ENCODE assay signal across 38 cellular contexts in the genomic region with DNA sequence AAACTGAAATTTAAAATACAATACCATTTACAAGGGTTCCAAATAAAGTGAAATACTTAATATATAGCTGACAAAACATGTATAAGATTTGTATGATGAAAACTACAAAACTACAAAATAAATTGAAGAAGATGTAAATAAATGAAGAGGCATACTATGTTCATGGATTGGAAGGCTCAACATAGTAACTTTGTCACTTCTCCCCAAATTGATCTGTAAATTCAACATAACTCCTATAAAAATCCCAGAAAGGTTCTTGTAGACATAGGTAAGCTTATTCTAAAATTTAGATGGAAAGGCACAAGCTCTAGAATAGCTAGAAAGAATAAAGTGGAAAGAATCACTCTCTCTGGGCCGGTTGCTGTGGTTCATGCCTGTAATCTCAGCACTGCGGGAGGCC. TPM values are rescaled to one million over a fixed set of nuclear protein-coding genes. Genes with fewer than 3 reads are reported as not detected.
DNase-seq lines count a peak whose midpoint lies in the region; ATAC-seq, FAIRE-seq and TF ChIP-seq lines count a peak whose summit lies in the region.
"Had no signal": no experiment of that assay in that cellular context is flagged by ENCODE, and none has a peak within 500 bp of the region (broad histone marks: within the 10 kb centered on the region; RNA-seq: fewer than 3 reads in every experiment).

No MANE protein-coding gene starts in this region.

- H3K36me3 ChIP-seq in HepG2 (replicated peaks in 1 of 2; ENCODE audit: control insufficient read depth in 1 of 2, insufficient read depth in 2 of 2, low read length in 2 of 2) = peaks cover 35 to 81% of the 10 kb centered on the region in 2 experiments
- H3K36me3 ChIP-seq in right lobe of liver = peaks cover 0 to 90% (median 64%) of the 10 kb centered on the region in 4 donors
- H3K36me3 ChIP-seq in HEK293 (ENCODE audit: control insufficient read depth in 2 of 2, insufficient read depth in 1 of 2, low read length in 2 of 2) = peaks cover 22 to 97% of the 10 kb centered on the region in 2 experiments
- peaks cover 19% of the 10 kb centered on the region; the same call in 1 of the 2 replicates for H3K36me3 ChIP-seq in MM.1S (replicated peaks; ENCODE audit: insufficient read depth, low read length)
- peaks cover 48 to 100% (median 73%) of the 10 kb centered on the region in 4 donors for H3K36me3 ChIP-seq in sigmoid colon

- H2AFZ ChIP-seq in HepG2 (ENCODE audit: low read length) (no peak overlapping the region), MM.1S (ENCODE audit: low read length) (no peak overlapping the region)

- in situ Hi-C loops in HepG2 (cut with HindIII; ENCODE audit: extremely low pct_ligation_motif_present, low pct_unique_long_range_greater_than_20kb) = no loop called here

- H3K9ac ChIP-seq in HepG2 (ENCODE audit: insufficient read depth, low read depth, low read length) (no peak overlapping the region), MM.1S (ENCODE audit: low read length) (no peak overlapping the region)
- H3K9ac ChIP-seq: BLaER1; BLaER1 treated with 17β-estradiol and CSF1 and Interleukin-3, amounts not matched to agents 10 nM and 100 nM had no signal

- H3K4me3 ChIP-seq in HepG2 (replicated peaks in 1 of 3; ENCODE audit: insufficient read depth in 1 of 3, low read depth in 2 of 3, low read length in 3 of 3) = no peak overlapping the region
- no peak overlapping the region for H3K4me3 ChIP-seq in right lobe of liver
- no peak overlapping the region for H3K4me3 ChIP-seq in HEK293 (ENCODE audit: low read depth, low read length)
- H3K4me3 ChIP-seq in MM.1S (ENCODE audit: low read length) = no peak overlapping the region
- H3K4me3 ChIP-seq in sigmoid colon = no peak overlapping the region
- H3K4me3 ChIP-seq: A549; BLaER1; BLaER1 treated with 17β-estradiol and CSF1 and Interleukin-3, amounts not matched to agents 10 nM and 100 nM had no signal

- TSS peak; percentile 19 for BruUV-seq in HepG2 (replicated peaks; lab: Mats Ljungman, UMichigan)

- TF ChIP-seq CTCF in HepG2 (CRISPR knock-in tag; IDR thresholded peaks at IDR 0.05) (no peak), right lobe of liver (IDR thresholded peaks at IDR 0.05) (no peak), HEK293 (tag by site-specific recombination; IDR thresholded peaks at IDR 0.05) (no peak), MM.1S (IDR thresholded peaks at IDR 0.05; ENCODE audit: low read length) (no peak), sigmoid colon (IDR thresholded peaks at IDR 0.05) (no peak)

- H3K4me2 ChIP-seq in HepG2 (ENCODE audit: low read depth, low read length) (no peak overlapping the region), MM.1S (ENCODE audit: low read depth, low read length) (no peak overlapping the region)
- H3K4me2 ChIP-seq: A549; BLaER1; BLaER1 treated with 17β-estradiol and CSF1 and Interleukin-3, amounts not matched to agents 10 nM and 100 nM had no signal

- peaks cover 16% of the 10 kb centered on the region for H3K36me3 Mint-ChIP-seq in T-helper 17 cell (ENCODE audit: low read depth)
- peaks cover 79% of the 10 kb centered on the region for H3K36me3 Mint-ChIP-seq in activated CD8-positive, alpha-beta T cell treated with anti-CD3 and anti-CD28 coated beads, Interleukin-2, amount 10 ng/mL, durations not matched to agents 7 days and 5 days (ENCODE audit: low read depth)

- H4K20me1 ChIP-seq in HepG2 (ENCODE audit: insufficient read depth, low read length) (no peaks in the 10 kb centered on the region), MM.1S (ENCODE audit: insufficient read depth, low read length) (no peaks in the 10 kb centered on the region)

- no peak for TF ChIP-seq RAD21 in HepG2 (CRISPR knock-in tag; IDR thresholded peaks at IDR 0.05)

- no peaks in the 10 kb centered on the region for H3K27me3 Mint-ChIP-seq in T-helper 17 cell
- no peaks in the 10 kb centered on the region for H3K27me3 Mint-ChIP-seq in activated CD8-positive, alpha-beta T cell treated with anti-CD3 and anti-CD28 coated beads, Interleukin-2, amount 10 ng/mL, durations not matched to agents 7 days and 5 days (ENCODE audit: low read depth)
- H3K27me3 Mint-ChIP-seq: B cell; CD4-positive, alpha-beta memory T cell; CD4-positive, alpha-beta T cell; CD8-positive, alpha-beta memory T cell had no signal

- intact Hi-C loops in HepG2 (cut with micrococcal nuclease; ENCODE audit: unreplicated experiment) (no loop called here), right lobe of liver (cut with DNase I) (no loop called here), sigmoid colon (cut with DNase I) (no loop called here)

- ATAC-seq in HepG2 (no peak), right lobe of liver (no peak), T-helper 17 cell (no peak)
- ATAC-seq in activated CD8-positive, alpha-beta T cell treated with anti-CD3 and anti-CD28 coated beads, Interleukin-2, amount 10 ng/mL, durations not matched to agents 7 days and 5 days = no peak
- ATAC-seq: A549; CD8-positive, alpha-beta T cell had no signal

- no peak for FAIRE-seq in HepG2 (lab: Jason Lieb, UNC)
- peak; percentile 14 for FAIRE-seq in colon (lab: Jason Lieb, UNC)
- FAIRE-seq: A204.1, A549, D721Med had no signal

- no peaks in the 10 kb centered on the region for H3K9me2 ChIP-seq in MM.1S (replicated peaks; ENCODE audit: insufficient read depth, low read length)

- H3K9me3 ChIP-seq in HepG2 (ENCODE audit: low read length) (no peaks in the 10 kb centered on the region), right lobe of liver (no peaks in the 10 kb centered on the region), HEK293 (ENCODE audit: control insufficient read depth, insufficient read depth, low read depth, low read length) (no peaks in the 10 kb centered on the region), T-helper 17 cell (ENCODE audit: control insufficient read depth, low read length, poor library complexity, severe bottlenecking) (no peaks in the 10 kb centered on the region), MM.1S (replicated peaks; ENCODE audit: insufficient read depth, low read length) (no peaks in the 10 kb centered on the region), sigmoid colon (no peaks in the 10 kb centered on the region)
- H3K9me3 ChIP-seq: BE2C had no signal

- H3K4me3 Mint-ChIP-seq in T-helper 17 cell = no peak overlapping the region
- H3K4me3 Mint-ChIP-seq in activated CD8-positive, alpha-beta T cell treated with anti-CD3 and anti-CD28 coated beads, Interleukin-2, amount 10 ng/mL, durations not matched to agents 7 days and 5 days = no peak overlapping the region
- H3K4me3 Mint-ChIP-seq: B cell; CD14-positive monocyte; CD4-positive, alpha-beta memory T cell; CD4-positive, alpha-beta T cell; CD4-positive, CD25-positive, alpha-beta regulatory T cell; CD8-positive, alpha-beta memory T cell; CD8-positive, alpha-beta T cell had no signal

- DNase-seq in HepG2 (ENCODE audit: low spot score) (no peak), right lobe of liver (no peak), T-helper 17 cell (no peak), MM.1S (no peak), sigmoid colon (no peak)
- DNase-seq in activated CD8-positive, alpha-beta T cell treated with anti-CD3 and anti-CD28 coated beads, Interleukin-2, amount 10 ng/mL, durations not matched to agents 7 days and 5 days = no peak
- DNase-seq: 8988T; ACHN; AML-193; BE2C; C1 segment of cervical spinal cord; Caco-2; Calu3; CD4-positive, alpha-beta memory T cell; CD4-positive, alpha-beta T cell; CD4-positive, CD25-positive, alpha-beta regulatory T cell; CD8-positive, alpha-beta memory T cell; CD8-positive, alpha-beta T cell; COR-L47; DMS 273 treated with DMSO at 0.1 percent for 48 hours; DMS153; DMS53; DMS79; DMS79 treated with DMSO at 0.1 percent for 48 hours; DND-41; EL had no signal

- CTCF ChIA-PET in HepG2 (lab: Yijun Ruan, JAX; ENCODE audit: low intra/inter-chr PET ratio, low total read pairs) (no interaction called here), HEK293 (lab: Yijun Ruan, JAX) (interaction anchor here (0.8 to 3.9 kb wide), 3 partner anchors 19 to 141 kb away, joined by 4 to 17 read pairs (median 13); no protein-coding TSS in a partner anchor)
- CTCF ChIA-PET in activated CD8-positive, alpha-beta T cell treated with anti-CD3 and anti-CD28 coated beads, Interleukin-2, amount 10 ng/mL, durations not matched to agents 7 days and 5 days (lab: Charles Lee) = interaction anchor here (1.7 to 5.2 kb wide), 2 partner anchors 23 to 141 kb away, joined by 4 to 27 read pairs; no protein-coding TSS in a partner anchor

- H3K4me1 Mint-ChIP-seq in T-helper 17 cell = peaks cover 2% of the 10 kb centered on the region
- no peaks in the 10 kb centered on the region for H3K4me1 Mint-ChIP-seq in activated CD8-positive, alpha-beta T cell treated with anti-CD3 and anti-CD28 coated beads, Interleukin-2, amount 10 ng/mL, durations not matched to agents 7 days and 5 days (ENCODE audit: low read depth)
- H3K4me1 Mint-ChIP-seq: B cell; CD14-positive monocyte; CD4-positive, alpha-beta memory T cell; CD8-positive, alpha-beta memory T cell had no signal

- H3K27ac ChIP-seq in HepG2 (ENCODE audit: extremely low read length, insufficient read depth, low read length) (no peak overlapping the region), right lobe of liver (no peak overlapping the region), HEK293 (ENCODE audit: extremely low read depth, low read depth, low read length) (no peak overlapping the region), MM.1S (ENCODE audit: low read length) (no peak overlapping the region), sigmoid colon (no peak overlapping the region)
- H3K27ac ChIP-seq: 22Rv1; A549; BLaER1; BLaER1 treated with 17β-estradiol and CSF1 and Interleukin-3, amounts not matched to agents 10 nM and 100 nM; C4-2B had no signal

- no peaks in the 10 kb centered on the region for H3F3A ChIP-seq in MM.1S (ENCODE audit: insufficient read depth, low read length)

- H3K27me3 ChIP-seq in HepG2 (ENCODE audit: control insufficient read depth in 1 of 2, insufficient read depth in 2 of 2, low read length in 2 of 2) (no peaks in the 10 kb centered on the region), right lobe of liver (no peaks in the 10 kb centered on the region), MM.1S (replicated peaks; ENCODE audit: insufficient read depth, low read length) (no peaks in the 10 kb centered on the region), sigmoid colon (no peaks in the 10 kb centered on the region)
- H3K27me3 ChIP-seq: BE2C; BLaER1; BLaER1 treated with 17β-estradiol and CSF1 and Interleukin-3, amounts not matched to agents 10 nM and 100 nM had no signal

- TF ChIP-seq POLR2A in HepG2 (IDR thresholded peaks at IDR 0.05; ENCODE audit: insufficient read depth in 1 of 2, low read depth in 2 of 2, low read length in 2 of 2) = no peak
- TF ChIP-seq POLR2A in right lobe of liver (IDR thresholded peaks at IDR 0.05) = no peak
- no peak for TF ChIP-seq POLR2A in sigmoid colon (IDR thresholded peaks at IDR 0.05)

- H3K4me1 ChIP-seq in HepG2 (ENCODE audit: insufficient read depth, low read length) (no peaks in the 10 kb centered on the region), right lobe of liver (no peaks in the 10 kb centered on the region), HEK293 (ENCODE audit: control insufficient read depth, insufficient read depth, low read length) (no peaks in the 10 kb centered on the region), MM.1S (ENCODE audit: low read length) (no peaks in the 10 kb centered on the region), sigmoid colon (no peaks in the 10 kb centered on the region)
- H3K4me1 ChIP-seq: BE2C; BLaER1; BLaER1 treated with 17β-estradiol and CSF1 and Interleukin-3, amounts not matched to agents 10 nM and 100 nM had no signal

- H3K79me2 ChIP-seq in HepG2 (ENCODE audit: insufficient read depth, low read length) (no peaks in the 10 kb centered on the region), MM.1S (ENCODE audit: low read length) (no peaks in the 10 kb centered on the region)

- POLR2A ChIA-PET in HepG2 (lab: Yijun Ruan, JAX) (no interaction called here), HEK293 (lab: Yijun Ruan, JAX) (no interaction called here)
- POLR2A ChIA-PET in activated CD8-positive, alpha-beta T cell treated with anti-CD3 and anti-CD28 coated beads, Interleukin-2, amount 10 ng/mL, durations not matched to agents 7 days and 5 days (lab: Charles Lee) = interaction anchor here (2.1 kb wide), 1 partner anchor 24 kb away, joined by 5 read pairs; a partner anchor contains a TSS

- H3K27ac Mint-ChIP-seq in T-helper 17 cell = peak overlapping the region; percentile 73
- no peak overlapping the region for H3K27ac Mint-ChIP-seq in activated CD8-positive, alpha-beta T cell treated with anti-CD3 and anti-CD28 coated beads, Interleukin-2, amount 10 ng/mL, durations not matched to agents 7 days and 5 days
- H3K27ac Mint-ChIP-seq: B cell; CD4-positive, alpha-beta memory T cell; CD4-positive, alpha-beta T cell; CD4-positive, CD25-positive, alpha-beta regulatory T cell; CD8-positive, alpha-beta memory T cell; CD8-positive, alpha-beta T cell had no signal

- TF ChIP-seq EP300 in HepG2 (IDR thresholded peaks at IDR 0.05; ENCODE audit: low read depth in 2 of 2, low read length in 2 of 2) = no peak
- no peak for TF ChIP-seq EP300 in HepG2 (CRISPR knock-in tag; IDR thresholded peaks at IDR 0.05; ENCODE audit: borderline replicate concordance)
- TF ChIP-seq EP300 in sigmoid colon (IDR thresholded peaks at IDR 0.05) = no peak

- H3K9me3 Mint-ChIP-seq in activated CD8-positive, alpha-beta T cell treated with anti-CD3 and anti-CD28 coated beads, Interleukin-2, amount 10 ng/mL, durations not matched to agents 7 days and 5 days (ENCODE audit: insufficient read depth) = no peaks in the 10 kb centered on the region
- H3K9me3 Mint-ChIP-seq: CD4-positive, alpha-beta memory T cell; CD4-positive, alpha-beta T cell; CD4-positive, CD25-positive, alpha-beta regulatory T cell; CD8-positive, alpha-beta memory T cell; CD8-positive, alpha-beta T cell had no signal

- 94% methylated on average over 2 of the region's 2 CpGs for WGBS in HepG2 (ENCODE audit: low lambda C conversion rate)
- WGBS in right lobe of liver (ENCODE audit: insufficient coverage, low coverage, low lambda C conversion rate, missing lambda C conversion rate) = no CpG with 5 or more reads among the region's 2 CpGs
- WGBS in sigmoid colon, 2 donors = 96 to 99% methylated on average over 2 of the region's 2 CpGs

RNA-seq across cellular contexts. Expression of a gene that starts 24.2 kb away (rescaled TPM):
- total RNA-seq in HepG2 (2016; rRNA removed; fragmentation: Illumina TruSeq; extraction: Trizol) (7.7 and 8.2 TPM in 2 replicates), right lobe of liver (10 to 100 TPM in 4 of 6 experiments, 1 to 10 TPM in 2; 7.5 to 46.0 (median 19.4) TPM), T-helper 17 cell (100 to 1,000 TPM; 364 to 390 TPM), sigmoid colon (10 to 100 TPM; 29.6 to 41.1 (median 36.0) TPM)
- total RNA-seq in HepG2 (2016; cell fraction: cytosol; rRNA removed; fragmentation: Illumina TruSeq; extraction: Trizol; ENCODE audit: low read depth) = 2.2 and 3.1 TPM in 2 replicates
- total RNA-seq in HepG2 (2016; cell fraction: insoluble cytoplasmic fraction; rRNA removed; fragmentation: Illumina TruSeq; extraction: Trizol) = 6.6 and 8.7 TPM in 2 replicates
- 4.0 and 5.5 TPM in 2 replicates for total RNA-seq in HepG2 (2016; cell fraction: membrane; rRNA removed; fragmentation: Illumina TruSeq; extraction: Trizol)
- total RNA-seq in HepG2 (2016; cell fraction: nucleus; rRNA removed; fragmentation: Illumina TruSeq; extraction: Trizol) = 7.7 and 7.8 TPM in 2 replicates
- polyA plus RNA-seq in HepG2 (2011; rRNA removed) (12.5 and 15.5 TPM in 2 replicates), sigmoid colon (10 to 100 TPM in 2 of 3 donors, 1 to 10 TPM in 1; 5.4 to 41.5 (median 11.1) TPM)
- 8.4 and 11.7 TPM in 2 replicates for polyA plus RNA-seq in HepG2 (2011; cell fraction: cytosol; rRNA removed)
- 56.1 and 62.0 TPM in 2 replicates for polyA plus RNA-seq in HepG2 (2011; cell fraction: nucleus; rRNA removed)
- 8.9 and 9.6 TPM in 2 replicates for polyA plus RNA-seq in HepG2 (2012)
- 1.4 and 1.6 TPM in 2 replicates for polyA plus RNA-seq in HepG2 (2016; cell fraction: cytosol; fragmentation: Illumina TruSeq; extraction: Trizol; ENCODE audit: low read depth)
- 6.6 and 9.1 TPM in 2 replicates for polyA plus RNA-seq in HepG2 (2016; cell fraction: insoluble cytoplasmic fraction; fragmentation: Illumina TruSeq; extraction: Trizol; ENCODE audit: low read depth)
- 2.4 and 2.8 TPM in 2 replicates for polyA plus RNA-seq in HepG2 (2016; cell fraction: membrane; fragmentation: Illumina TruSeq; extraction: Trizol; ENCODE audit: low read depth)
- polyA plus RNA-seq in HepG2 (2016; cell fraction: nucleus; fragmentation: Illumina TruSeq; extraction: Trizol; ENCODE audit: insufficient read depth, low read depth) = 20.9 and 25.8 TPM in 2 replicates
- 14.9 and 16.9 TPM in 2 replicates for polyA minus RNA-seq in HepG2 (2011; rRNA and poly(A)+ RNA removed; ENCODE audit: low replicate concordance)
- 10.5 and 12.6 TPM in 2 replicates for polyA minus RNA-seq in HepG2 (2011; cell fraction: cytosol; rRNA and poly(A)+ RNA removed)
- 9.5 and 12.2 TPM in 2 replicates for polyA minus RNA-seq in HepG2 (2011; cell fraction: nucleus; rRNA and poly(A)+ RNA removed)
- total RNA-seq in activated CD8-positive, alpha-beta T cell treated with anti-CD3 and anti-CD28 coated beads, Interleukin-2, amount 10 ng/mL, durations not matched to agents 7 days and 5 days = 10 to 100 TPM; 52.7 to 56.6 TPM

RNA-seq across cellular contexts. Expression of a gene that starts 47.3 kb away (rescaled TPM):
- total RNA-seq in HepG2 (2016; rRNA removed; fragmentation: Illumina TruSeq; extraction: Trizol) (0.11 and 0.35 TPM in 2 replicates), right lobe of liver (1 to 10 TPM in 3 of 6 experiments, under 1 TPM in 3; 0.12 to 4.6 (median 1.3) TPM), T-helper 17 cell (1 to 10 TPM; 2.9 to 5.1 TPM), sigmoid colon (100 to 1,000 TPM; 343 to 449 (median 417) TPM)
- total RNA-seq in HepG2 (2016; cell fraction: cytosol; rRNA removed; fragmentation: Illumina TruSeq; extraction: Trizol; ENCODE audit: low read depth) = 0.18 TPM in 1 of 2 replicates, not detected in the other
- total RNA-seq in HepG2 (2016; cell fraction: insoluble cytoplasmic fraction; rRNA removed; fragmentation: Illumina TruSeq; extraction: Trizol) = 0.21 and 0.65 TPM in 2 replicates
- total RNA-seq in HepG2 (2016; cell fraction: membrane; rRNA removed; fragmentation: Illumina TruSeq; extraction: Trizol) = 0.34 and 0.62 TPM in 2 replicates
- 0.34 and 0.75 TPM in 2 replicates for total RNA-seq in HepG2 (2016; cell fraction: nucleus; rRNA removed; fragmentation: Illumina TruSeq; extraction: Trizol)
- polyA plus RNA-seq in HepG2 (2011; rRNA removed) (0.58 and 0.59 TPM in 2 replicates), sigmoid colon (10 to 100 TPM in 1 of 3 donors, 1 to 10 TPM in 1, under 1 TPM in 1; 0.69 to 23.3 (median 6.0) TPM)
- 0.10 and 0.36 TPM in 2 replicates for polyA plus RNA-seq in HepG2 (2011; cell fraction: cytosol; rRNA removed)
- polyA plus RNA-seq in HepG2 (2011; cell fraction: nucleus; rRNA removed) = 3.4 and 4.7 TPM in 2 replicates
- 1.1 and 1.5 TPM in 2 replicates for polyA plus RNA-seq in HepG2 (2012)
- 0.15 and 0.31 TPM in 2 replicates for polyA plus RNA-seq in HepG2 (2016; cell fraction: cytosol; fragmentation: Illumina TruSeq; extraction: Trizol; ENCODE audit: low read depth)
- 0.29 and 0.33 TPM in 2 replicates for polyA plus RNA-seq in HepG2 (2016; cell fraction: insoluble cytoplasmic fraction; fragmentation: Illumina TruSeq; extraction: Trizol; ENCODE audit: low read depth)
- 0.44 and 0.48 TPM in 2 replicates for polyA plus RNA-seq in HepG2 (2016; cell fraction: membrane; fragmentation: Illumina TruSeq; extraction: Trizol; ENCODE audit: low read depth)
- 0.94 and 0.97 TPM in 2 replicates for polyA plus RNA-seq in HepG2 (2016; cell fraction: nucleus; fragmentation: Illumina TruSeq; extraction: Trizol; ENCODE audit: insufficient read depth, low read depth)
- polyA minus RNA-seq in HepG2 (2011; rRNA and poly(A)+ RNA removed; ENCODE audit: low replicate concordance) = 0.47 and 0.96 TPM in 2 replicates
- polyA minus RNA-seq in HepG2 (2011; cell fraction: cytosol; rRNA and poly(A)+ RNA removed) = 0.44 TPM in 1 of 2 replicates, not detected in the other
- 0.87 and 1.2 TPM in 2 replicates for polyA minus RNA-seq in HepG2 (2011; cell fraction: nucleus; rRNA and poly(A)+ RNA removed)
- 1 to 10 TPM in 1 of 2 experiments, under 1 TPM in 1; 0.92 to 1.6 TPM for total RNA-seq in activated CD8-positive, alpha-beta T cell treated with anti-CD3 and anti-CD28 coated beads, Interleukin-2, amount 10 ng/mL, durations not matched to agents 7 days and 5 days
- total RNA-seq: A172 had no signal

RNA-seq across cellular contexts. Expression of a gene that starts 49.3 kb away (rescaled TPM):
- total RNA-seq in HepG2 (2016; rRNA removed; fragmentation: Illumina TruSeq; extraction: Trizol) = 8.3 and 8.6 TPM in 2 replicates
- 3.2 and 3.3 TPM in 2 replicates for total RNA-seq in HepG2 (2016; cell fraction: cytosol; rRNA removed; fragmentation: Illumina TruSeq; extraction: Trizol; ENCODE audit: low read depth)
- 7.7 and 8.0 TPM in 2 replicates for total RNA-seq in HepG2 (2016; cell fraction: insoluble cytoplasmic fraction; rRNA removed; fragmentation: Illumina TruSeq; extraction: Trizol)
- total RNA-seq in HepG2 (2016; cell fraction: membrane; rRNA removed; fragmentation: Illumina TruSeq; extraction: Trizol) = 5.6 and 6.1 TPM in 2 replicates
- 3.3 and 3.6 TPM in 2 replicates for total RNA-seq in HepG2 (2016; cell fraction: nucleus; rRNA removed; fragmentation: Illumina TruSeq; extraction: Trizol)
- 4.3 and 6.4 TPM in 2 replicates for polyA plus RNA-seq in HepG2 (2011; rRNA removed)
- 6.2 and 12.2 TPM in 2 replicates for polyA plus RNA-seq in HepG2 (2011; cell fraction: cytosol; rRNA removed)
- 30.9 and 35.5 TPM in 2 replicates for polyA plus RNA-seq in HepG2 (2011; cell fraction: nucleus; rRNA removed)
- 4.1 and 4.3 TPM in 2 replicates for polyA plus RNA-seq in HepG2 (2012)
- polyA plus RNA-seq in HepG2 (2016; cell fraction: cytosol; fragmentation: Illumina TruSeq; extraction: Trizol; ENCODE audit: low read depth) = 2.7 and 3.5 TPM in 2 replicates
- 6.9 and 8.6 TPM in 2 replicates for polyA plus RNA-seq in HepG2 (2016; cell fraction: insoluble cytoplasmic fraction; fragmentation: Illumina TruSeq; extraction: Trizol; ENCODE audit: low read depth)
- polyA plus RNA-seq in HepG2 (2016; cell fraction: membrane; fragmentation: Illumina TruSeq; extraction: Trizol; ENCODE audit: low read depth) = 4.3 and 4.4 TPM in 2 replicates
- polyA plus RNA-seq in HepG2 (2016; cell fraction: nucleus; fragmentation: Illumina TruSeq; extraction: Trizol; ENCODE audit: insufficient read depth, low read depth) = 9.7 TPM in 2 replicates
- polyA minus RNA-seq in HepG2 (2011; rRNA and poly(A)+ RNA removed; ENCODE audit: low replicate concordance) = 3.8 and 4.9 TPM in 2 replicates
- 2.8 and 4.0 TPM in 2 replicates for polyA minus RNA-seq in HepG2 (2011; cell fraction: cytosol; rRNA and poly(A)+ RNA removed)
- polyA minus RNA-seq in HepG2 (2011; cell fraction: nucleus; rRNA and poly(A)+ RNA removed) = 3.0 and 3.4 TPM in 2 replicates
- total RNA-seq in right lobe of liver = 10 to 100 TPM in 2 of 6 experiments, 1 to 10 TPM in 4; 5.6 to 22.9 (median 9.0) TPM
- 10 to 100 TPM in 1 of 2 donors, 1 to 10 TPM in 1; 9.9 to 14.2 TPM for total RNA-seq in T-helper 17 cell
- total RNA-seq in sigmoid colon = 10 to 100 TPM; 19.7 to 51.3 (median 34.2) TPM
- polyA plus RNA-seq in sigmoid colon = 10 to 100 TPM; 19.0 to 36.7 (median 21.0) TPM
- total RNA-seq in activated CD8-positive, alpha-beta T cell treated with anti-CD3 and anti-CD28 coated beads, Interleukin-2, amount 10 ng/mL, durations not matched to agents 7 days and 5 days = 10 to 100 TPM; 12.7 to 13.8 TPM

Comparison
In these comparisons a context has a peak if more than half of its experiments do, and no peak if none do; other contexts are left out.
1. RNA of a gene that starts 24.2 kb away (total RNA-seq): 364 to 390 TPM in T-helper 17 cell; 52.7 to 56.6 TPM in activated CD8-positive, alpha-beta T cell treated with anti-CD3 and anti-CD28 coated beads, Interleukin-2, amount 10 ng/mL, durations not matched to agents 7 days and 5 days, 29.6 to 41.1 TPM in sigmoid colon, 7.5 to 46.0 TPM in right lobe of liver and 2.2 to 8.7 TPM in HepG2; every median in the first group is over 4 times any median in the second.
2. RNA of a gene that starts 47.3 kb away (total RNA-seq): 343 to 449 TPM in sigmoid colon; 2.9 to 5.1 TPM in T-helper 17 cell, 0.12 to 4.6 TPM in right lobe of liver, 0.92 to 1.6 TPM in activated CD8-positive, alpha-beta T cell treated with anti-CD3 and anti-CD28 coated beads, Interleukin-2, amount 10 ng/mL, durations not matched to agents 7 days and 5 days and 0.11 to 0.75 TPM in HepG2; every median in the first group is over 10 times any median in the second.